In genomic region chr20:62652051-62652893, GRCh38 we compare ENCODE assay signal across 8 cellular contexts. TPM values are rescaled to one million over a fixed set of nuclear protein-coding genes. Genes with fewer than 3 reads are reported as not detected.
A peak's percentile ranks its signal among the peaks of the same experiment; 100 is the strongest.
DNase-seq lines count a peak whose midpoint lies in the region; ATAC-seq and TF ChIP-seq lines count a peak whose summit lies in the region.

No MANE protein-coding gene starts in this region.

- H3K27me3 Mint-ChIP-seq in CD4-positive, alpha-beta T cell: no peaks in the 10 kb centered on the region
- no peaks in the 10 kb centered on the region for H3K27me3 Mint-ChIP-seq in WTC11 (ENCODE audit: low read depth)

- POLR2A ChIA-PET in CD4-positive, alpha-beta T cell (lab: Charles Lee): interaction anchor here (0.8 to 4.7 kb wide), 13 partner anchors 10 to 1006 kb away, joined by 3 to 85 read pairs (median 5); partner anchors contain the start of genes MRGBP, RTEL1, SLCO4A1 and TCFL5
- POLR2A ChIA-PET in WTC11 (lab: Charles Lee): no interaction called here

- ATAC-seq in CD4-positive, alpha-beta T cell (ENCODE audit: poor library complexity): peak; percentile 64
- ATAC-seq in GM19463 (IDR thresholded peaks at IDR 0.05; ENCODE audit: unreplicated experiment) (peak; percentile 69), WTC11 (peak; percentile 39)

- H3K4me3 Mint-ChIP-seq in CD4-positive, alpha-beta T cell: peak overlapping the region; percentile 93
- H3K4me3 Mint-ChIP-seq in WTC11: no peak overlapping the region

- peaks cover 4% of the 10 kb centered on the region for H3K36me3 Mint-ChIP-seq in CD4-positive, alpha-beta T cell (ENCODE audit: low read depth)
- no peaks in the 10 kb centered on the region for H3K36me3 Mint-ChIP-seq in WTC11

- no peaks in the 10 kb centered on the region for H3K9me3 Mint-ChIP-seq in CD4-positive, alpha-beta T cell
- H3K9me3 Mint-ChIP-seq in WTC11: no peaks in the 10 kb centered on the region

- intact Hi-C loops in CD4-positive, alpha-beta T cell (cut with DNase I, micrococcal nuclease): no loop called here

- peak; percentile 48 to 82 (median 60) for DNase-seq in CD4-positive, alpha-beta T cell
- peak; percentile 87 for DNase-seq in HK-2 (ENCODE audit: unreplicated experiment)
- DNase-seq in WTC11 (ENCODE audit: low spot score): peak; percentile 50
- DNase-seq in cerebellar cortex (ENCODE audit: low spot score): peak; percentile 35
- peak; percentile 92 for DNase-seq in kidney glomerular epithelial cell (lab: John Stamatoyannopoulos, UW)
- peak; percentile 28 to 34 for DNase-seq in stimulated activated CD4-positive, alpha-beta T cell treated with anti-CD3 and anti-CD28 coated beads, Interleukin-15, amount 100 ng/mL, for 1 hour (ENCODE audit: low read depth in 1 of 2, low spot score in 1 of 2)
- no peak for DNase-seq in UCSD-AML1 (lab: John Stamatoyannopoulos, UW; ENCODE audit: unreplicated experiment)

- no peaks in the 10 kb centered on the region for H3K9me3 ChIP-seq in CD4-positive, alpha-beta T cell (ENCODE audit: control insufficient read depth, low read length)

- H3K27me3 ChIP-seq in CD4-positive, alpha-beta T cell (ENCODE audit: control insufficient read depth, insufficient read depth, low read length): no peaks in the 10 kb centered on the region

- peaks cover 30% of the 10 kb centered on the region for H3K4me1 Mint-ChIP-seq in CD4-positive, alpha-beta T cell (ENCODE audit: low read depth)
- peaks cover 18% of the 10 kb centered on the region for H3K4me1 Mint-ChIP-seq in WTC11

- CTCF ChIA-PET in CD4-positive, alpha-beta T cell (lab: Charles Lee): interaction anchor here (1.3 to 2.8 kb wide), 5 partner anchors 9 to 142 kb away, joined by 4 to 14 read pairs (median 8); partner anchors contain the start of gene SLCO4A1
- CTCF ChIA-PET in WTC11 (lab: Charles Lee): interaction anchor here (0.8 to 3.3 kb wide), 6 partner anchors 10 to 152 kb away, joined by 3 to 14 read pairs (median 4); partner anchors contain the start of gene SLCO4A1

- H3K27ac ChIP-seq in CD4-positive, alpha-beta T cell (ENCODE audit: low read depth, low read length): peak overlapping the region; percentile 70

- TF ChIP-seq CTCF in CD4-positive, alpha-beta T cell (IDR thresholded peaks at IDR 0.05): no peak
- no peak for TF ChIP-seq CTCF in WTC11 (IDR thresholded peaks at IDR 0.05)

- peak overlapping the region; percentile 91 for H3K27ac Mint-ChIP-seq in CD4-positive, alpha-beta T cell
- peak overlapping the region; percentile 82 for H3K27ac Mint-ChIP-seq in WTC11

TF ChIP-seq in WTC11, 78 proteins besides CTCF, POLR2A, EP300 and RAD21:
- TF ChIP-seq TCF7 (CRISPR knock-in tag; IDR thresholded peaks at IDR 0.05; ENCODE audit: low read depth): no peak
- 0 out of 2 replicates have a peak, but pooled peaks have one; percentile 38 for TF ChIP-seq FOXK1 (CRISPR knock-in tag; IDR thresholded peaks at IDR 0.05)
- TF ChIP-seq GABPB1 (CRISPR knock-in tag; IDR thresholded peaks at IDR 0.05): peak; percentile 74; the same call in 1 of the 2 replicates
- peak; percentile 46; the same call in 1 of the 2 replicates for TF ChIP-seq MAX (CRISPR knock-in tag; IDR thresholded peaks at IDR 0.05)

RNA-seq across cellular contexts. Expression of gene SLCO4A1, which starts 10.0 kb away (rescaled TPM):
- total RNA-seq in CD4-positive, alpha-beta T cell: 1 to 10 TPM; 2.3 to 2.5 TPM
- total RNA-seq in WTC11 (2021): 15.2 to 19.9 TPM (median 18.5 TPM) in 3 replicates

RNA-seq across cellular contexts. Expression of gene NTSR1, which starts 56.4 kb away (rescaled TPM):
- total RNA-seq in CD4-positive, alpha-beta T cell: under 1 TPM; 0.55 to 0.56 TPM
- 0.57 to 0.85 TPM (median 0.63 TPM) in 3 replicates for total RNA-seq in WTC11 (2021)
